Comparison of ENCODE assay signal across 11 cellular contexts in genomic region chr14:36975834-36976233, GRCh38.
DNase-seq lines count a peak whose midpoint lies in the region; ATAC-seq and TF ChIP-seq lines count a peak whose summit lies in the region.
"Had no signal": no experiment of that assay in that cellular context is flagged by ENCODE, and none has a peak within 500 bp of the region (broad histone marks: within the 10 kb centered on the region; RNA-seq: fewer than 3 reads in every experiment).

No MANE protein-coding gene starts in this region.

- TF ChIP-seq CTCF in LNCaP clone FGC (IDR thresholded peaks at IDR 0.05; ENCODE audit: control insufficient read depth, extremely low read depth, insufficient read depth) (peak; percentile 29; the same call in 1 of the 2 replicates), upper lobe of right lung (IDR thresholded peaks at IDR 0.05) (no peak), gastroesophageal sphincter (IDR thresholded peaks at IDR 0.05) (no peak)

- H3K4me1 ChIP-seq in upper lobe of right lung (no peaks in the 10 kb centered on the region), gastroesophageal sphincter (no peaks in the 10 kb centered on the region)

- intact Hi-C loops in upper lobe of right lung (cut with DNase I) = no loop called here

- TF ChIP-seq POLR2A in erythroblast (IDR thresholded peaks at IDR 0.05; ENCODE audit: low read length) (no peak), gastroesophageal sphincter (IDR thresholded peaks at IDR 0.05) (no peak)

- H3K27ac ChIP-seq in upper lobe of right lung = no peak overlapping the region
- no peak overlapping the region for H3K27ac ChIP-seq in gastroesophageal sphincter
- H3K27ac ChIP-seq: RWPE1 had no signal

- DNase-seq in DMS53 (lab: John Stamatoyannopoulos, UW) (peak; percentile 92), LNCaP clone FGC (ENCODE audit: low read depth) (no peak), NCI-H524 treated with DMSO at 0.1 percent for 48 hours (lab: John Stamatoyannopoulos, UW) (peak; percentile 99), erythroblast (lab: John Stamatoyannopoulos, UW) (peak; percentile 21 to 36), germinal center (ENCODE audit: low spot score) (no peak), upper lobe of right lung (no peak), hepatic stellate cell (ENCODE audit: low spot score) (no peak)
- DNase-seq: caudate nucleus, COR-L47 had no signal

- no peaks in the 10 kb centered on the region for H3K36me3 ChIP-seq in upper lobe of right lung
- H3K36me3 ChIP-seq in gastroesophageal sphincter = no peaks in the 10 kb centered on the region

- H3K27me3 ChIP-seq in upper lobe of right lung (no peaks in the 10 kb centered on the region), gastroesophageal sphincter (no peaks in the 10 kb centered on the region)

- ATAC-seq in upper lobe of right lung = no peak
- no peak for ATAC-seq in gastroesophageal sphincter

- WGBS in gastroesophageal sphincter (ENCODE audit: low coverage in 1 of 2), 2 donors = 67% methylated on average over 3 of the region's 3 CpGs

- H3K9me3 ChIP-seq in upper lobe of right lung (no peaks in the 10 kb centered on the region), gastroesophageal sphincter (no peaks in the 10 kb centered on the region)

- no peak for TF ChIP-seq EP300 in gastroesophageal sphincter (IDR thresholded peaks at IDR 0.05)

- no peak overlapping the region for H3K4me3 ChIP-seq in LNCaP clone FGC (ENCODE audit: low read depth, low read length)
- no peak overlapping the region for H3K4me3 ChIP-seq in upper lobe of right lung
- H3K4me3 ChIP-seq in gastroesophageal sphincter = no peak overlapping the region

Comparison
In these comparisons a context has a peak if more than half of its experiments do, and no peak if none do; other contexts are left out.
1. DNase-seq: peak in DMS53 (single experiment), NCI-H524 treated with DMSO at 0.1 percent for 48 hours (single experiment) and erythroblast (2 of 2); none in LNCaP clone FGC (single experiment), germinal center (single experiment), upper lobe of right lung (single experiment) and hepatic stellate cell (single experiment).